In genomic region chr1:150429805-150430204, GRCh38 we compare ENCODE assay signal across 11 cellular contexts. TPM values are rescaled to one million over a fixed set of nuclear protein-coding genes. Genes with fewer than 3 reads are reported as not detected.
DNase-seq lines count a peak whose midpoint lies in the region; ATAC-seq and TF ChIP-seq lines count a peak whose summit lies in the region.
"Had no signal": no experiment of that assay in that cellular context is flagged by ENCODE, and none has a peak within 500 bp of the region (broad histone marks: within the 10 kb centered on the region; RNA-seq: fewer than 3 reads in every experiment).

No MANE protein-coding gene starts in this region.

- H3K36me3 ChIP-seq in suprapubic skin, result peaks cover 2% of the 10 kb centered on the region
- H3K36me3 ChIP-seq: SJCRH30 had no signal

- no peaks in the 10 kb centered on the region for H3K9me3 Mint-ChIP-seq in activated CD8-positive, alpha-beta memory T cell treated with anti-CD3 and anti-CD28 coated beads, Interleukin-2, amount 10 ng/mL, durations not matched to agents 7 days and 5 days (ENCODE audit: low read depth)
- H3K9me3 Mint-ChIP-seq: neural crest cell had no signal

- no peak overlapping the region for H3K27ac ChIP-seq in suprapubic skin
- H3K27ac ChIP-seq: SJCRH30 had no signal

- H3K4me3 ChIP-seq in choroid plexus epithelial cell (ENCODE audit: low read depth, low read length) (no peak overlapping the region), retinal pigment epithelial cell (ENCODE audit: low read length) (no peak overlapping the region), suprapubic skin (no peak overlapping the region)
- H3K4me3 ChIP-seq: SJCRH30 had no signal

- peak; percentile 47 for ATAC-seq in activated CD8-positive, alpha-beta memory T cell treated with anti-CD3 and anti-CD28 coated beads, Interleukin-2, amount 10 ng/mL, durations not matched to agents 7 days and 5 days

- no peak for TF ChIP-seq EP300 in suprapubic skin (IDR thresholded peaks at IDR 0.05)

- H3K27me3 ChIP-seq in suprapubic skin, result no peaks in the 10 kb centered on the region
- H3K27me3 ChIP-seq: SJCRH30 had no signal

- H3K36me3 Mint-ChIP-seq in activated CD8-positive, alpha-beta memory T cell treated with anti-CD3 and anti-CD28 coated beads, Interleukin-2, amount 10 ng/mL, durations not matched to agents 7 days and 5 days, result peaks cover 11% of the 10 kb centered on the region

- H3K4me1 ChIP-seq in suprapubic skin, result no peaks in the 10 kb centered on the region
- H3K4me1 ChIP-seq: SJCRH30 had no signal

- no peaks in the 10 kb centered on the region for H3K9me3 ChIP-seq in suprapubic skin
- H3K9me3 ChIP-seq: SJCRH30 had no signal

- TF ChIP-seq CTCF in choroid plexus epithelial cell (conservative IDR thresholded peaks at IDR 0.05; ENCODE audit: low read depth, low read length) (peak; percentile 44), retinal pigment epithelial cell (conservative IDR thresholded peaks at IDR 0.05; ENCODE audit: low read depth, low read length) (peak; percentile 39), suprapubic skin (IDR thresholded peaks at IDR 0.05) (no peak)

- no peak overlapping the region for H3K27ac Mint-ChIP-seq in activated CD8-positive, alpha-beta memory T cell treated with anti-CD3 and anti-CD28 coated beads, Interleukin-2, amount 10 ng/mL, durations not matched to agents 7 days and 5 days

- no peak for TF ChIP-seq POLR2A in suprapubic skin (IDR thresholded peaks at IDR 0.05)

- H3K27me3 Mint-ChIP-seq in activated CD8-positive, alpha-beta memory T cell treated with anti-CD3 and anti-CD28 coated beads, Interleukin-2, amount 10 ng/mL, durations not matched to agents 7 days and 5 days, result no peaks in the 10 kb centered on the region

- CTCF ChIA-PET in activated CD8-positive, alpha-beta memory T cell treated with anti-CD3 and anti-CD28 coated beads, Interleukin-2, amount 10 ng/mL, durations not matched to agents 7 days and 5 days (lab: Charles Lee), result interaction anchor here (2.1 kb wide), 1 partner anchor 103 kb away, joined by 7 read pairs; no protein-coding TSS in a partner anchor

- 55% methylated on average over 3 of the region's 3 CpGs for WGBS in suprapubic skin

- H3K4me3 Mint-ChIP-seq in activated CD8-positive, alpha-beta memory T cell treated with anti-CD3 and anti-CD28 coated beads, Interleukin-2, amount 10 ng/mL, durations not matched to agents 7 days and 5 days, result no peak overlapping the region
- H3K4me3 Mint-ChIP-seq: neural crest cell had no signal

- DNase-seq in activated CD8-positive, alpha-beta memory T cell treated with anti-CD3 and anti-CD28 coated beads, Interleukin-2, amount 10 ng/mL, durations not matched to agents 7 days and 5 days, result no peak
- no peak for DNase-seq in activated CD8-positive, alpha-beta memory T cell treated with anti-CD3 and anti-CD28 coated beads, Interleukin-2, amount 50 U/mL, for 4 hours
- DNase-seq in NCI-H1417 treated with DMSO at 0.1 percent for 48 hours (lab: John Stamatoyannopoulos, UW) (peak; percentile 3), choroid plexus epithelial cell (ENCODE audit: low read depth) (peak; percentile 43), retinal pigment epithelial cell (ENCODE audit: low read depth) (no peak), EL (no peak), suprapubic skin (ENCODE audit: low spot score in 2 of 2) (no peak), NCI-H146 treated with DMSO at 0.1 percent for 48 hours (lab: John Stamatoyannopoulos, UW; ENCODE audit: unreplicated experiment) (no peak)
- DNase-seq: C1 segment of cervical spinal cord, SJCRH30 had no signal

- peaks cover 17% of the 10 kb centered on the region for H3K4me1 Mint-ChIP-seq in activated CD8-positive, alpha-beta memory T cell treated with anti-CD3 and anti-CD28 coated beads, Interleukin-2, amount 10 ng/mL, durations not matched to agents 7 days and 5 days
- H3K4me1 Mint-ChIP-seq: neural crest cell had no signal

RNA-seq across cellular contexts. Expression of gene TARS2, which starts 57.4 kb away (rescaled TPM):
- total RNA-seq in activated CD8-positive, alpha-beta memory T cell treated with anti-CD3 and anti-CD28 coated beads, Interleukin-2, amount 10 ng/mL, durations not matched to agents 7 days and 5 days, result 10 to 100 TPM; 51.0 to 51.8 TPM
- 10 to 100 TPM; 13.7 to 29.1 (median 20.9) TPM for total RNA-seq in suprapubic skin

Comparison
In these comparisons a context has a peak if more than half of its experiments do, and no peak if none do; other contexts are left out.
1. DNase-seq: peak in NCI-H1417 treated with DMSO at 0.1 percent for 48 hours (single experiment) and choroid plexus epithelial cell (single experiment); none in activated CD8-positive, alpha-beta memory T cell treated with anti-CD3 and anti-CD28 coated beads, Interleukin-2, amount 10 ng/mL, durations not matched to agents 7 days and 5 days (single experiment), activated CD8-positive, alpha-beta memory T cell treated with anti-CD3 and anti-CD28 coated beads, Interleukin-2, amount 50 U/mL, for 4 hours (single experiment), retinal pigment epithelial cell (single experiment), EL (single experiment), suprapubic skin (0 of 2) and NCI-H146 treated with DMSO at 0.1 percent for 48 hours (single experiment).
2. CTCF ChIP-seq: peak in choroid plexus epithelial cell (single experiment) and retinal pigment epithelial cell (single experiment); none in suprapubic skin (0 of 2).